In the genomic region with DNA sequence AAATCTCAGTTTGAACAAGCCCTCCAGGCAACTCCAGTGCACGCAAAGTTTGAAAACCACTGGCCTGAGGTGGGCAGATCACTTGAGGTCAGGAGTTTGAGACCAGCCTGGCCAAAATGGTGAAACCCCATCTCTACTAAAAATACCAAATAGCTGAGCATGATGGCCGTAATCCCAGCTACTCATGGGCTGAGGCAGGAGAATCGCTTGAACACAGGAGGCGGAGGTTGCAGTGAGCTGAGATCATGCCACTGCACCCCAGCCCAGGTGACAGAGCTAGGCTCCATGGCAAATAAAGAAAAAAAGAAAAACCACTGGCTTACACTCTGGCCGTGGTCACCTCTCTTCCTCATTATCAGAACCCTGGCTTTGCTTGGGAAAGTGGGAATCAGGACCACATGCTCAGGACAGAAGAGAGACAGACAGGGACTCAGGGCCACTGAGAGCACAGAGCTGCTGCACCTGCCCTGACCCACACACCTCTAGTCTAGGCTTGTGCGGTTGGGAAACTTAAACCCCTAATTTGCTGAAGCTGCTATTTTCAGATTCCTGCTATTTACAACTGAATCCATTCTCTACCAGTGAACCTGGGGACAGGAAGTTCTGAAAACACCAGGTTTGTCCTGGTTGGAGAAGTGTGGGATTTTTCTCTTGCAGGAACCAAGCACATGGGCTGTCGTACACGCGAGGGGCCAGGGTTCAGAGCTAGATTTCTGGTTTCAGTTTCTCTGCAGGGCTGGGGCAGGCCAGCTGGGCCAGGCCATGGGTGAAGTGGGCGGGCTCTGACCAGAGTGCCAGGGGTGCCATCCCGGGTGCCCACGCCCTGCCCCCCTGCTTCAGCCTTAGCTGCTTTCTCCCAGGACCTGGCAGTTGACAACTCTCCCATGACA, we compare ENCODE assay signal across 2 cellular contexts.
TF ChIP-seq lines count a peak whose summit lies in the region.

No MANE protein-coding gene starts in this region.

TF ChIP-seq in IMR-90, 13 proteins besides CTCF, POLR2A, EP300 and RAD21:
- TF ChIP-seq, protein P1, sequence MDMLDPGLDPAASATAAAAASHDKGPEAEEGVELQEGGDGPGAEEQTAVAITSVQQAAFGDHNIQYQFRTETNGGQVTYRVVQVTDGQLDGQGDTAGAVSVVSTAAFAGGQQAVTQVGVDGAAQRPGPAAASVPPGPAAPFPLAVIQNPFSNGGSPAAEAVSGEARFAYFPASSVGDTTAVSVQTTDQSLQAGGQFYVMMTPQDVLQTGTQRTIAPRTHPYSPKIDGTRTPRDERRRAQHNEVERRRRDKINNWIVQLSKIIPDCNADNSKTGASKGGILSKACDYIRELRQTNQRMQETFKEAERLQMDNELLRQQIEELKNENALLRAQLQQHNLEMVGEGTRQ (IDR thresholded peaks at IDR 0.05; ENCODE audit: low read depth, low read length): no peak
- 0 out of 2 replicates have a peak, but pooled peaks have one; percentile 20 for TF ChIP-seq MAFK (IDR thresholded peaks at IDR 0.05; ENCODE audit: low read depth, low read length)

TF ChIP-seq in HepG2, 621 proteins besides CTCF, POLR2A, EP300 and RAD21 (continues in another document):
- TF ChIP-seq ZNF558 (CRISPR knock-in tag; IDR thresholded peaks at IDR 0.05; ENCODE audit: borderline replicate concordance): no peak
- 0 out of 2 replicates have a peak, but pooled peaks have one; percentile 9 for TF ChIP-seq MYC (CRISPR knock-in tag; IDR thresholded peaks at IDR 0.05; ENCODE audit: borderline replicate concordance)
- no peak for TF ChIP-seq NR3C1 (CRISPR knock-in tag; IDR thresholded peaks at IDR 0.05)
- 0 out of 2 replicates have a peak, but pooled peaks have one; percentile 55 for TF ChIP-seq WIZ (CRISPR knock-in tag; IDR thresholded peaks at IDR 0.05)
- TF ChIP-seq CHD4 (IDR thresholded peaks at IDR 0.05; ENCODE audit: borderline replicate concordance, low read length): no peak
- TF ChIP-seq HNF4A (CRISPR knock-in tag; IDR thresholded peaks at IDR 0.05): peak; percentile 29; the same call in 1 of the 2 replicates
- peak; percentile 62; the same call in 1 of the 2 replicates for TF ChIP-seq KDM5B (CRISPR knock-in tag; IDR thresholded peaks at IDR 0.05; ENCODE audit: borderline replicate concordance)
- TF ChIP-seq SUZ12 (IDR thresholded peaks at IDR 0.05; ENCODE audit: low read depth, low read length): no peak
- peak; percentile 32; the same call in 1 of the 2 replicates for TF ChIP-seq ARNT2 (CRISPR knock-in tag; IDR thresholded peaks at IDR 0.05; ENCODE audit: low read depth)
- TF ChIP-seq RNF2 (conservative IDR thresholded peaks at IDR 0.05; ENCODE audit: low read depth): no peak; the same call in 1 of the 2 replicates
- 0 out of 2 replicates have a peak, but pooled peaks have one; percentile 49 for TF ChIP-seq ZNF563 (CRISPR knock-in tag; IDR thresholded peaks at IDR 0.05)
- no peak for TF ChIP-seq SNRNP70 (IDR thresholded peaks at IDR 0.05; ENCODE audit: low read depth, low read length)
- TF ChIP-seq, protein P2, sequence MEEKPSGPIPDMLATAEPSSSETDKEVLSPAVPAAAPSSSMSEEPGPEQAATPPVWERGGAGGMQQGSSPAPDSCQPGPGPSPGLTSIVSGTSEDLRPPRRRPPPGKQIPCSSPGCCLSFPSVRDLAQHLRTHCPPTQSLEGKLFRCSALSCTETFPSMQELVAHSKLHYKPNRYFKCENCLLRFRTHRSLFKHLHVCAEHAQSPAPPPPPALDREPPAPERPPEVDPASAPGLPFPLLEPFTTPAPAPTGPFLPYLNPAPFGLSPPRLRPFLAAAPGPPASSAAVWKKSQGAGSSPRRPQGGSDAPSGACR (CRISPR knock-in tag; IDR thresholded peaks at IDR 0.05): no peak
- TF ChIP-seq THAP11 (CRISPR knock-in tag; IDR thresholded peaks at IDR 0.05): 0 out of 2 replicates have a peak, but pooled peaks have one; percentile 19
- TF ChIP-seq FOXO4 (CRISPR knock-in tag; conservative IDR thresholded peaks at IDR 0.05): peak; percentile 92; the same call in 1 of the 2 replicates
- no peak for TF ChIP-seq AGO1 (IDR thresholded peaks at IDR 0.05; ENCODE audit: low read depth, low read length, poor library complexity, severe bottlenecking)
- no peak for TF ChIP-seq CREB1 (IDR thresholded peaks at IDR 0.05)
- TF ChIP-seq CREB1 (CRISPR knock-in tag; IDR thresholded peaks at IDR 0.05): no peak
- TF ChIP-seq ZNF530 (CRISPR knock-in tag; IDR thresholded peaks at IDR 0.05; ENCODE audit: low read depth): no peak
- peak; percentile 57; the same call in 1 of the 2 replicates for TF ChIP-seq HDAC1 (CRISPR knock-in tag; IDR thresholded peaks at IDR 0.05)
- TF ChIP-seq, protein P3, sequence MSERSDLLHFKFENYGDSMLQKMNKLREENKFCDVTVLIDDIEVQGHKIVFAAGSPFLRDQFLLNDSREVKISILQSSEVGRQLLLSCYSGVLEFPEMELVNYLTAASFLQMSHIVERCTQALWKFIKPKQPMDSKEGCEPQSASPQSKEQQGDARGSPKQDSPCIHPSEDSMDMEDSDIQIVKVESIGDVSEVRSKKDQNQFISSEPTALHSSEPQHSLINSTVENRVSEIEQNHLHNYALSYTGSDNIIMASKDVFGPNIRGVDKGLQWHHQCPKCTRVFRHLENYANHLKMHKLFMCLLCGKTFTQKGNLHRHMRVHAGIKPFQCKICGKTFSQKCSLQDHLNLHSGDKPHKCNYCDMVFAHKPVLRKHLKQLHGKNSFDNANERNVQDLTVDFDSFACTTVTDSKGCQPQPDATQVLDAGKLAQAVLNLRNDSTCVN (CRISPR knock-in tag; IDR thresholded peaks at IDR 0.05; ENCODE audit: borderline replicate concordance): no peak
- TF ChIP-seq, protein P4, sequence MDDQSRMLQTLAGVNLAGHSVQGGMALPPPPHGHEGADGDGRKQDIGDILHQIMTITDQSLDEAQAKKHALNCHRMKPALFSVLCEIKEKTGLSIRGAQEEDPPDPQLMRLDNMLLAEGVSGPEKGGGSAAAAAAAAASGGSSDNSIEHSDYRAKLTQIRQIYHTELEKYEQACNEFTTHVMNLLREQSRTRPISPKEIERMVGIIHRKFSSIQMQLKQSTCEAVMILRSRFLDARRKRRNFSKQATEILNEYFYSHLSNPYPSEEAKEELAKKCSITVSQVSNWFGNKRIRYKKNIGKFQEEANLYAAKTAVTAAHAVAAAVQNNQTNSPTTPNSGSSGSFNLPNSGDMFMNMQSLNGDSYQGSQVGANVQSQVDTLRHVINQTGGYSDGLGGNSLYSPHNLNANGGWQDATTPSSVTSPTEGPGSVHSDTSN (CRISPR knock-in tag; IDR thresholded peaks at IDR 0.05; ENCODE audit: borderline replicate concordance): no peak
- TF ChIP-seq, protein P5, sequence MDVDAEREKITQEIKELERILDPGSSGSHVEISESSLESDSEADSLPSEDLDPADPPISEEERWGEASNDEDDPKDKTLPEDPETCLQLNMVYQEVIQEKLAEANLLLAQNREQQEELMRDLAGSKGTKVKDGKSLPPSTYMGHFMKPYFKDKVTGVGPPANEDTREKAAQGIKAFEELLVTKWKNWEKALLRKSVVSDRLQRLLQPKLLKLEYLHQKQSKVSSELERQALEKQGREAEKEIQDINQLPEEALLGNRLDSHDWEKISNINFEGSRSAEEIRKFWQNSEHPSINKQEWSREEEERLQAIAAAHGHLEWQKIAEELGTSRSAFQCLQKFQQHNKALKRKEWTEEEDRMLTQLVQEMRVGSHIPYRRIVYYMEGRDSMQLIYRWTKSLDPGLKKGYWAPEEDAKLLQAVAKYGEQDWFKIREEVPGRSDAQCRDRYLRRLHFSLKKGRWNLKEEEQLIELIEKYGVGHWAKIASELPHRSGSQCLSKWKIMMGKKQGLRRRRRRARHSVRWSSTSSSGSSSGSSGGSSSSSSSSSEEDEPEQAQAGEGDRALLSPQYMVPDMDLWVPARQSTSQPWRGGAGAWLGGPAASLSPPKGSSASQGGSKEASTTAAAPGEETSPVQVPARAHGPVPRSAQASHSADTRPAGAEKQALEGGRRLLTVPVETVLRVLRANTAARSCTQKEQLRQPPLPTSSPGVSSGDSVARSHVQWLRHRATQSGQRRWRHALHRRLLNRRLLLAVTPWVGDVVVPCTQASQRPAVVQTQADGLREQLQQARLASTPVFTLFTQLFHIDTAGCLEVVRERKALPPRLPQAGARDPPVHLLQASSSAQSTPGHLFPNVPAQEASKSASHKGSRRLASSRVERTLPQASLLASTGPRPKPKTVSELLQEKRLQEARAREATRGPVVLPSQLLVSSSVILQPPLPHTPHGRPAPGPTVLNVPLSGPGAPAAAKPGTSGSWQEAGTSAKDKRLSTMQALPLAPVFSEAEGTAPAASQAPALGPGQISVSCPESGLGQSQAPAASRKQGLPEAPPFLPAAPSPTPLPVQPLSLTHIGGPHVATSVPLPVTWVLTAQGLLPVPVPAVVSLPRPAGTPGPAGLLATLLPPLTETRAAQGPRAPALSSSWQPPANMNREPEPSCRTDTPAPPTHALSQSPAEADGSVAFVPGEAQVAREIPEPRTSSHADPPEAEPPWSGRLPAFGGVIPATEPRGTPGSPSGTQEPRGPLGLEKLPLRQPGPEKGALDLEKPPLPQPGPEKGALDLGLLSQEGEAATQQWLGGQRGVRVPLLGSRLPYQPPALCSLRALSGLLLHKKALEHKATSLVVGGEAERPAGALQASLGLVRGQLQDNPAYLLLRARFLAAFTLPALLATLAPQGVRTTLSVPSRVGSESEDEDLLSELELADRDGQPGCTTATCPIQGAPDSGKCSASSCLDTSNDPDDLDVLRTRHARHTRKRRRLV (CRISPR knock-in tag; IDR thresholded peaks at IDR 0.05): no peak
- TF ChIP-seq YEATS4 (CRISPR knock-in tag; IDR thresholded peaks at IDR 0.05; ENCODE audit: borderline replicate concordance): 0 out of 2 replicates have a peak, but pooled peaks have one; percentile 33
- peak; percentile 49; the same call in 1 of the 2 replicates for TF ChIP-seq BORCS8-MEF2B (CRISPR knock-in tag; IDR thresholded peaks at IDR 0.05)
- no peak for TF ChIP-seq HOXA9 (CRISPR knock-in tag; IDR thresholded peaks at IDR 0.05; ENCODE audit: borderline replicate concordance)
- peak; percentile 74; the same call in 1 of the 2 replicates for TF ChIP-seq POGK (CRISPR knock-in tag; conservative IDR thresholded peaks at IDR 0.05)
- no peak for TF ChIP-seq NCOA1 (CRISPR knock-in tag; IDR thresholded peaks at IDR 0.05)
- TF ChIP-seq ZNF660 (CRISPR knock-in tag; IDR thresholded peaks at IDR 0.05; ENCODE audit: borderline replicate concordance, low read depth): no peak
- no peak for TF ChIP-seq NFE2 (CRISPR knock-in tag; IDR thresholded peaks at IDR 0.05)
- TF ChIP-seq ZFX (CRISPR knock-in tag; IDR thresholded peaks at IDR 0.05; ENCODE audit: low read depth): 0 out of 2 replicates have a peak, but pooled peaks have one; percentile 35
- TF ChIP-seq HHEX (CRISPR knock-in tag; IDR thresholded peaks at IDR 0.05): no peak
- TF ChIP-seq POLR2G (IDR thresholded peaks at IDR 0.05; ENCODE audit: low read depth, low read length): no peak
- 0 out of 2 replicates have a peak, but pooled peaks have one; percentile 45 for TF ChIP-seq HES4 (CRISPR knock-in tag; IDR thresholded peaks at IDR 0.05; ENCODE audit: borderline replicate concordance)
- no peak for TF ChIP-seq ZNF253 (CRISPR knock-in tag; IDR thresholded peaks at IDR 0.05; ENCODE audit: borderline replicate concordance)
- 0 out of 2 replicates have a peak, but pooled peaks have one; percentile 11 for TF ChIP-seq ISL2 (CRISPR knock-in tag; IDR thresholded peaks at IDR 0.05)
- TF ChIP-seq ZNF703 (CRISPR knock-in tag; IDR thresholded peaks at IDR 0.05; ENCODE audit: borderline replicate concordance): 0 out of 2 replicates have a peak, but pooled peaks have one; percentile 20
- no peak for TF ChIP-seq ZNF160 (CRISPR knock-in tag; IDR thresholded peaks at IDR 0.05)
- TF ChIP-seq BCL6 (CRISPR knock-in tag; IDR thresholded peaks at IDR 0.05): no peak
- TF ChIP-seq, protein P6, sequence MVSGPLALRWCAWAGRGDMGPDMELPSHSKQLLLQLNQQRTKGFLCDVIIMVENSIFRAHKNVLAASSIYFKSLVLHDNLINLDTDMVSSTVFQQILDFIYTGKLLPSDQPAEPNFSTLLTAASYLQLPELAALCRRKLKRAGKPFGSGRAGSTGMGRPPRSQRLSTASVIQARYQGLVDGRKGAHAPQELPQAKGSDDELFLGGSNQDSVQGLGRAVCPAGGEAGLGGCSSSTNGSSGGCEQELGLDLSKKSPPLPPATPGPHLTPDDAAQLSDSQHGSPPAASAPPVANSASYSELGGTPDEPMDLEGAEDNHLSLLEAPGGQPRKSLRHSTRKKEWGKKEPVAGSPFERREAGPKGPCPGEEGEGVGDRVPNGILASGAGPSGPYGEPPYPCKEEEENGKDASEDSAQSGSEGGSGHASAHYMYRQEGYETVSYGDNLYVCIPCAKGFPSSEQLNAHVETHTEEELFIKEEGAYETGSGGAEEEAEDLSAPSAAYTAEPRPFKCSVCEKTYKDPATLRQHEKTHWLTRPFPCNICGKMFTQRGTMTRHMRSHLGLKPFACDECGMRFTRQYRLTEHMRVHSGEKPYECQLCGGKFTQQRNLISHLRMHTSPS (CRISPR knock-in tag; IDR thresholded peaks at IDR 0.05; ENCODE audit: low read depth): peak; percentile 89
- 0 out of 2 replicates have a peak, but pooled peaks have one; percentile 36 for TF ChIP-seq MXD4 (CRISPR knock-in tag; IDR thresholded peaks at IDR 0.05)
- TF ChIP-seq SAFB2 (CRISPR knock-in tag; IDR thresholded peaks at IDR 0.05; ENCODE audit: borderline replicate concordance, low read depth): peak; percentile 63; the same call in 1 of the 2 replicates
- peak; percentile 45; the same call in 1 of the 2 replicates for TF ChIP-seq ZNF605 (CRISPR knock-in tag; IDR thresholded peaks at IDR 0.05)
